Comparison of ENCODE assay signal across 35 cellular contexts in the genomic region with DNA sequence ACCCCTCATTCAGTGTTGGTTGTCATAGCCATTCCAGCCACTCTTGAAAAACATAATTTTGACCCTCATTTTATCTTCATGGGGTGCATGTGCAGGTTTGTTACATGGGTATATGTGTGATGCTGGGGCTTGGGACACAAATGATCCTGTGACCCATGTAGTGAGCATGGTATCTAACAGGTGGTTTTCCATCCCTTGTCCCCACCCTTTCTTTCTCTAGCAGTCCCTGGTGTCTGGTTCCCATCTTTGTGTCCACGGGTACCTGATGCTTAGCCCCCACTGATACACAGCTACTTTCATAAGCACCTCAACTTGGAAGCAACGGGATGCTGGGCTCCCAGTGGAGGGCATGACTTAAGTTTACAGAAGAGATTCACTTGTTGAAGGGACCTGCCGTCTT.
"Had no signal": no experiment of that assay in that cellular context is flagged by ENCODE, and none has a peak within 500 bp of the region (broad histone marks: within the 10 kb centered on the region; RNA-seq: fewer than 3 reads in every experiment).

No MANE protein-coding gene starts in this region.

- H3K4me1 ChIP-seq: adrenal gland, body of pancreas, breast epithelium had no signal

- DNase-seq: activated B cell treated with CpG ODN at 0.5 μM for 24 hours; activated CD4-positive, alpha-beta memory T cell treated with anti-CD3 and anti-CD28 coated beads for 36 hours; activated CD4-positive, alpha-beta T cell treated with anti-CD3 and anti-CD28 coated beads for 4 hours; activated CD4-positive, alpha-beta T cell treated with anti-CD3 and anti-CD28 coated beads, Interleukin-2, amount 10 ng/mL, durations not matched to agents 24 days and 14 days; activated CD4-positive, alpha-beta T cell treated with anti-CD3 and anti-CD28 coated beads, Interleukin-2, amount 50 U/mL, for 1 hour; activated CD4-positive, alpha-beta T cell treated with anti-CD3 and anti-CD28 coated beads, Interleukin-2, amount 50 U/mL, for 4 hours; activated CD4-positive, CD25-positive, alpha-beta regulatory T cell treated with anti-CD3 and anti-CD28 coated beads, Interleukin-2, amount 50 U/mL, for 72 hours; activated CD8-positive, alpha-beta memory T cell treated with anti-CD3 and anti-CD28 coated beads, Interleukin-2, amount 50 U/mL, for 4 hours; activated CD8-positive, alpha-beta T cell treated with anti-CD3 and anti-CD28 coated beads for 36 hours; activated effector memory CD4-positive, alpha-beta T cell treated with anti-CD3 and anti-CD28 coated beads, Interleukin-2, amount 50 U/mL, for 16 hours; activated gamma-delta T cell treated with Interleukin-2 at 50 U/mL for 16 hours; activated naive CD4-positive, alpha-beta T cell; activated naive CD4-positive, alpha-beta T cell treated with anti-CD3 and anti-CD28 coated beads for 36 hours; activated naive CD4-positive, alpha-beta T cell treated with anti-CD3 and anti-CD28 coated beads, Interleukin-2, amount 50 U/mL, for 16 hours; activated naive CD8-positive, alpha-beta T cell treated with anti-CD3 and anti-CD28 coated beads for 36 hours; activated T-cell treated with anti-CD3 and anti-CD28 coated beads for 4 hours; activated T-cell treated with anti-CD3 and anti-CD28 coated beads, Interleukin-2, amount 50 U/mL, for 1 hour; activated T-cell treated with anti-CD3 and anti-CD28 coated beads, Interleukin-2, amount 50 U/mL, for 4 hours; activated T-cell treated with anti-CD3 and anti-CD28 coated beads, Interleukin-2, amount 50 U/mL, for 72 hours; adrenal gland; amniotic stem cell; aorta; body of pancreas; brain microvascular endothelial cell; central memory CD4-positive, alpha-beta T cell; T-helper 1 cell; T-helper 2 cell; T-helper 9 cell had no signal

- H3K4me1 Mint-ChIP-seq: activated B cell treated with CpG ODN at 0.5 μM for 24 hours; activated CD4-positive, alpha-beta T cell treated with anti-CD3 and anti-CD28 coated beads, Interleukin-2, amount 10 ng/mL, durations not matched to agents 24 days and 14 days; activated naive CD8-positive, alpha-beta T cell treated with anti-CD3 and anti-CD28 coated beads for 36 hours; activated T-helper 17 cell treated with anti-CD3 and anti-CD28 coated beads, Interleukin-2, amount 50 U/mL, for 72 hours had no signal

- H3K27me3 ChIP-seq: adrenal gland, body of pancreas, brain microvascular endothelial cell had no signal

- H3K27ac ChIP-seq: adrenal gland, body of pancreas, brain microvascular endothelial cell, breast epithelium, VCaP had no signal

- H3K9me3 ChIP-seq: adrenal gland, body of pancreas, breast epithelium had no signal

- H3K4me3 Mint-ChIP-seq: activated B cell treated with CpG ODN at 0.5 μM for 24 hours; activated CD4-positive, alpha-beta memory T cell treated with anti-CD3 and anti-CD28 coated beads for 36 hours; activated CD4-positive, alpha-beta T cell treated with anti-CD3 and anti-CD28 coated beads, Interleukin-2, amount 10 ng/mL, durations not matched to agents 24 days and 14 days; activated CD8-positive, alpha-beta T cell treated with anti-CD3 and anti-CD28 coated beads for 36 hours; activated naive CD4-positive, alpha-beta T cell treated with anti-CD3 and anti-CD28 coated beads for 36 hours; activated naive CD8-positive, alpha-beta T cell treated with anti-CD3 and anti-CD28 coated beads for 36 hours; activated T-cell treated with anti-CD3 and anti-CD28 coated beads, Interleukin-2, amount 50 U/mL, for 4 hours; activated T-cell treated with anti-CD3 and anti-CD28 coated beads, Interleukin-2, amount 50 U/mL, for 72 hours; activated T-helper 1 cell treated with anti-CD3 and anti-CD28 coated beads, Interleukin-12 subunit alpha, Interleukin-12 subunit beta, Interleukin-2, Interleukin-4 antibody, amounts not matched to agents 30 ng/mL and 10 ng/mL and 1 ng/mL, durations not matched to agents 14 hours and 24 hours and 36 hours; activated T-helper 17 cell treated with anti-CD3 and anti-CD28 coated beads, Interleukin-2, amount 50 U/mL, for 72 hours; T-helper 1 cell treated with Interleukin-12 subunit alpha and Interleukin-12 subunit beta and Interleukin-4 antibody, amounts not matched to agents 30 μg/mL and 1 μg/mL, for 36 hours; T-helper 2 cell treated with Interferon-gamma antibody and Interleukin-4, amounts not matched to agents 5 μg/mL and 100 μg/mL, for 36 hours had no signal

- H3K36me3 Mint-ChIP-seq: activated CD4-positive, alpha-beta memory T cell treated with anti-CD3 and anti-CD28 coated beads for 36 hours; activated naive CD4-positive, alpha-beta T cell treated with anti-CD3 and anti-CD28 coated beads, Interleukin-2, amount 50 U/mL, for 72 hours; activated naive CD8-positive, alpha-beta T cell treated with anti-CD3 and anti-CD28 coated beads for 36 hours had no signal

- H3K4me3 ChIP-seq: adrenal gland, body of pancreas, breast epithelium had no signal

- H3K36me3 ChIP-seq: adrenal gland, brain microvascular endothelial cell, breast epithelium had no signal

- H3K27ac Mint-ChIP-seq: activated B cell treated with CpG ODN at 0.5 μM for 24 hours; activated CD4-positive, alpha-beta memory T cell treated with anti-CD3 and anti-CD28 coated beads for 36 hours; activated CD4-positive, alpha-beta T cell treated with anti-CD3 and anti-CD28 coated beads, Interleukin-2, amount 10 ng/mL, durations not matched to agents 24 days and 14 days; activated CD8-positive, alpha-beta T cell treated with anti-CD3 and anti-CD28 coated beads for 36 hours; activated naive CD4-positive, alpha-beta T cell treated with anti-CD3 and anti-CD28 coated beads for 36 hours; activated naive CD4-positive, alpha-beta T cell treated with anti-CD3 and anti-CD28 coated beads, Interleukin-2, amount 50 U/mL, for 72 hours; activated naive CD8-positive, alpha-beta T cell treated with anti-CD3 and anti-CD28 coated beads for 36 hours; activated T-cell treated with anti-CD3 and anti-CD28 coated beads, Interleukin-2, amount 50 U/mL, for 72 hours; activated T-helper 1 cell treated with anti-CD3 and anti-CD28 coated beads, Interleukin-12 subunit alpha, Interleukin-12 subunit beta, Interleukin-2, Interleukin-4 antibody, amounts not matched to agents 30 ng/mL and 10 ng/mL and 1 ng/mL, durations not matched to agents 14 hours and 24 hours and 36 hours; activated T-helper 17 cell treated with anti-CD3 and anti-CD28 coated beads, Interleukin-2, amount 50 U/mL, for 72 hours; T-helper 1 cell treated with Interleukin-12 subunit alpha and Interleukin-12 subunit beta and Interleukin-4 antibody, amounts not matched to agents 30 μg/mL and 1 μg/mL, for 36 hours; T-helper 2 cell treated with Interferon-gamma antibody and Interleukin-4, amounts not matched to agents 5 μg/mL and 100 μg/mL, for 36 hours had no signal

- H3K9me3 Mint-ChIP-seq: activated B cell treated with CpG ODN at 0.5 μM for 24 hours; activated CD4-positive, alpha-beta memory T cell treated with anti-CD3 and anti-CD28 coated beads for 36 hours; activated CD4-positive, alpha-beta T cell treated with anti-CD3 and anti-CD28 coated beads, Interleukin-2, amount 10 ng/mL, durations not matched to agents 24 days and 14 days; activated CD8-positive, alpha-beta T cell treated with anti-CD3 and anti-CD28 coated beads for 36 hours; activated naive CD4-positive, alpha-beta T cell treated with anti-CD3 and anti-CD28 coated beads, Interleukin-2, amount 50 U/mL, for 72 hours; activated naive CD8-positive, alpha-beta T cell treated with anti-CD3 and anti-CD28 coated beads for 36 hours; activated T-cell treated with anti-CD3 and anti-CD28 coated beads, Interleukin-2, amount 50 U/mL, for 4 hours; activated T-cell treated with anti-CD3 and anti-CD28 coated beads, Interleukin-2, amount 50 U/mL, for 72 hours; activated T-helper 1 cell treated with anti-CD3 and anti-CD28 coated beads, Interleukin-12 subunit alpha, Interleukin-12 subunit beta, Interleukin-2, Interleukin-4 antibody, amounts not matched to agents 30 ng/mL and 10 ng/mL and 1 ng/mL, durations not matched to agents 14 hours and 24 hours and 36 hours; activated T-helper 17 cell treated with anti-CD3 and anti-CD28 coated beads, Interleukin-2, amount 50 U/mL, for 72 hours; T-helper 1 cell treated with Interleukin-12 subunit alpha and Interleukin-12 subunit beta and Interleukin-4 antibody, amounts not matched to agents 30 μg/mL and 1 μg/mL, for 36 hours; T-helper 2 cell treated with Interferon-gamma antibody and Interleukin-4, amounts not matched to agents 5 μg/mL and 100 μg/mL, for 36 hours had no signal

- H3K27me3 Mint-ChIP-seq: activated B cell treated with CpG ODN at 0.5 μM for 24 hours; activated CD4-positive, alpha-beta memory T cell treated with anti-CD3 and anti-CD28 coated beads for 36 hours; activated CD4-positive, alpha-beta T cell treated with anti-CD3 and anti-CD28 coated beads, Interleukin-2, amount 10 ng/mL, durations not matched to agents 24 days and 14 days; activated CD8-positive, alpha-beta T cell treated with anti-CD3 and anti-CD28 coated beads for 36 hours; activated naive CD8-positive, alpha-beta T cell treated with anti-CD3 and anti-CD28 coated beads for 36 hours had no signal
